In the genomic region with DNA sequence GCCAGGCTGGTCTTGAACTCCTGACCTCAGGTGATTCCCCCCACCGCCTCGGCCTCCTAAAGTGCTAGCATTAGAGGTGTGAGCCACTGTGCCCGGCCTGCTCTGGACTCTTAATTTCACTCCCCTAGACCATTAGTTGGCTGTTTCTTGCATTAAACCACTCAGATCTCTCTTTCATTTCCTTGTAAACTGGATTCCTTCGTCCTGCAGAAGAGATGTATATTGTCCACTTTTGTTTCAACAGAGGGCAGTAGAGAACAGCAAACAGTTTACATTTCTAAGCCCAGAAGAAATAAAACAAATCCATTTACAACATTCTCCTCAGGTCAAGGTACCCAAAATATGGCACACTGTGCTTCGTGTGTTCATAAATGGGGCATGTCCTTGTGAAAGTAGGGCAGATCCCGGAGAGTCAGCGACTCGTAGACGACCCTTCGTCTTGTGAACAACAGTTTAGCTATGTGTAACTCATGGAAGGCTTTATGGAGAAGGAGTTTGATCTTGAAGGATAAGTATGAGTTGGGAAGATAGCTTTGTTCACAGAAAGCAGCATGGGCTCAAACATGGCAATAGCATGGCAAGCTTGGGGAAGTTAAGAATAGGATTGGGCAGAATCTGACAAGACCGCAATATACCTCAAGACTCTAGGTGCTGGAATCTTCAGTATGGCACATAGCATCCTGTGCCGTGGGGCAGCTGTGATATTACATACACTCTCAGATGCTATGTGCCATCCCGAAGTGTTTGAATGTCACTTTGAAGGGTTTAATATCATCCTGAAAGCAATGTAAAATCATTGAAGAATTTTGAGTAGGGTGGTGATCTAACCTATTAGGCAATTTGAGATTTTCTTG, we compare ENCODE assay signal across 10 cellular contexts. TPM values are rescaled to one million over a fixed set of nuclear protein-coding genes. Genes with fewer than 3 reads are reported as not detected.
A peak's percentile ranks its signal among the peaks of the same experiment; 100 is the strongest.
DNase-seq lines count a peak whose midpoint lies in the region; ATAC-seq, FAIRE-seq and TF ChIP-seq lines count a peak whose summit lies in the region.
"Not testable (repeated sequence)": the region's sequence is repeated elsewhere in the genome, so short reads cannot be mapped to it uniquely, and the experiment has no call there.
"Had no signal": no experiment of that assay in that cellular context is flagged by ENCODE, and none has a peak within 500 bp of the region (broad histone marks: within the 10 kb centered on the region; RNA-seq: fewer than 3 reads in every experiment).

No MANE protein-coding gene starts in this region.

- H3K4me1 ChIP-seq in endothelial cell of umbilical vein (ENCODE audit: control insufficient read depth, extremely low read depth, insufficient read depth, low read length); psoas muscle: not testable (repeated sequence)

- H3K27ac ChIP-seq in endothelial cell of umbilical vein (ENCODE audit: insufficient read depth, low read depth, low read length); psoas muscle: not testable (repeated sequence)

- not testable (repeated sequence) for H3K4me3 ChIP-seq in GM06990 (replicated peaks; ENCODE audit: low read depth, low read length); endothelial cell of umbilical vein (replicated peaks in 1 of 3; ENCODE audit: insufficient read depth in 1 of 3, low read depth in 1 of 3, low read length in 3 of 3); psoas muscle

- H3K27me3 Mint-ChIP-seq in activated CD4-positive, alpha-beta T cell treated with anti-CD3 and anti-CD28 coated beads for 36 hours = peaks cover 18% of the 10 kb centered on the region

- H3K9me3 ChIP-seq in endothelial cell of umbilical vein (replicated peaks; ENCODE audit: control insufficient read depth, insufficient read depth, low read length); psoas muscle: not testable (repeated sequence)

- H3K36me3 ChIP-seq in GM06990 (ENCODE audit: control insufficient read depth, insufficient read depth, low read length); endothelial cell of umbilical vein (ENCODE audit: control insufficient read depth in 2 of 2, extremely low read depth in 1 of 2, insufficient read depth in 2 of 2, low read length in 2 of 2); psoas muscle (ENCODE audit: insufficient read depth in 1 of 2, low read depth in 1 of 2): not testable (repeated sequence)

- not testable (repeated sequence) for H3K27me3 ChIP-seq in GM06990 (replicated peaks; ENCODE audit: control insufficient read depth, insufficient read depth, low read length); endothelial cell of umbilical vein (ENCODE audit: control insufficient read depth in 2 of 2, insufficient read depth in 2 of 2, low read length in 2 of 2); psoas muscle (ENCODE audit: insufficient read depth in 3 of 3, low read length in 2 of 3)

- H3K27ac Mint-ChIP-seq in activated CD4-positive, alpha-beta T cell treated with anti-CD3 and anti-CD28 coated beads for 36 hours = not testable (repeated sequence)

- H3K9ac ChIP-seq in endothelial cell of umbilical vein (replicated peaks; ENCODE audit: extremely low read depth, insufficient read depth, low read length) = not testable (repeated sequence)

- peak; percentile 47 for ATAC-seq in activated CD4-positive, alpha-beta T cell treated with anti-CD3 and anti-CD28 coated beads for 36 hours
- ATAC-seq in psoas muscle = not testable (repeated sequence)

- H3K9me1 ChIP-seq in endothelial cell of umbilical vein (replicated peaks; ENCODE audit: control insufficient read depth, extremely low read depth, insufficient read depth, low read length) = not testable (repeated sequence)

- not testable (repeated sequence) for H2AFZ ChIP-seq in endothelial cell of umbilical vein (ENCODE audit: low read depth, low read length)

- not testable (repeated sequence) for BruUV-seq in endothelial cell of umbilical vein (replicated peaks; lab: Mats Ljungman, UMichigan)

- TF ChIP-seq CTCF in GM06990 (IDR thresholded peaks at IDR 0.05; ENCODE audit: insufficient read depth, low read length, poor library complexity, severe bottlenecking) (peak; percentile 43), endothelial cell of umbilical vein (IDR thresholded peaks at IDR 0.05; ENCODE audit: extremely low read depth in 1 of 2, insufficient read depth in 1 of 2, low read depth in 1 of 2, low read length in 2 of 2) (peak; percentile 23 to 25), psoas muscle (IDR thresholded peaks at IDR 0.05) (peak; percentile 52)

- DNase-seq in AG08395 (ENCODE audit: low spot score) (peak; percentile 4), GM06990 (ENCODE audit: extremely low read depth, insufficient read length) (peak; percentile 37), HT-29 (ENCODE audit: low spot score) (peak; percentile 65), NCI-H748 treated with DMSO at 0.1 percent for 48 hours (lab: John Stamatoyannopoulos, UW) (peak; percentile 19), endothelial cell of umbilical vein (ENCODE audit: low read depth, low spot score) (peak; percentile 37), kidney glomerular epithelial cell (lab: John Stamatoyannopoulos, UW) (peak; percentile 4)
- not testable (repeated sequence) for DNase-seq in activated CD4-positive, alpha-beta T cell treated with anti-CD3 and anti-CD28 coated beads for 36 hours; psoas muscle

- not testable (repeated sequence) for H4K20me1 ChIP-seq in endothelial cell of umbilical vein (replicated peaks; ENCODE audit: control insufficient read depth, extremely low read depth, insufficient read depth, low read length)

- H3K4me3 Mint-ChIP-seq in activated CD4-positive, alpha-beta T cell treated with anti-CD3 and anti-CD28 coated beads for 36 hours = not testable (repeated sequence)

- CTCF ChIA-PET in activated CD4-positive, alpha-beta T cell treated with anti-CD3 and anti-CD28 coated beads for 36 hours (lab: Charles Lee) = interaction anchor here (0.9 kb wide), 1 partner anchor 160 kb away, joined by 3 read pairs; no protein-coding TSS in a partner anchor
- CTCF ChIA-PET in endothelial cell of umbilical vein (lab: Charles Lee) = interaction anchor here (0.6 to 1.6 kb wide), 6 partner anchors 79 to 389 kb away, joined by 3 to 35 read pairs (median 5); no protein-coding TSS in a partner anchor

- POLR2A ChIA-PET in activated CD4-positive, alpha-beta T cell treated with anti-CD3 and anti-CD28 coated beads for 36 hours (lab: Charles Lee); endothelial cell of umbilical vein (lab: Charles Lee): not testable (repeated sequence)

- dilution Hi-C loops in endothelial cell of umbilical vein (cut with MboI; ENCODE audit: extremely low pct_ligation_motif_present, low sequenced_read_pairs) = not testable (repeated sequence)

- not testable (repeated sequence) for H3K79me2 ChIP-seq in endothelial cell of umbilical vein (ENCODE audit: control insufficient read depth, insufficient read depth, low read length)

- not testable (repeated sequence) for H3K4me1 Mint-ChIP-seq in activated CD4-positive, alpha-beta T cell treated with anti-CD3 and anti-CD28 coated beads for 36 hours

- not testable (repeated sequence) for H3K4me2 ChIP-seq in endothelial cell of umbilical vein (ENCODE audit: insufficient read depth, low read length)

- not testable (repeated sequence) for H3K9me3 Mint-ChIP-seq in activated CD4-positive, alpha-beta T cell treated with anti-CD3 and anti-CD28 coated beads for 36 hours (ENCODE audit: low read depth)

- peak; percentile 78 for FAIRE-seq in endothelial cell of umbilical vein (lab: Jason Lieb, UNC)

- intact Hi-C loops in activated CD4-positive, alpha-beta T cell treated with anti-CD3 and anti-CD28 coated beads for 36 hours (cut with DNase I, micrococcal nuclease) = loop anchor here (1.0 kb wide), 1 partner anchor 94 kb away; no protein-coding TSS in a partner anchor
- intact Hi-C loops in endothelial cell of umbilical vein (cut with micrococcal nuclease) = loop anchor here (1.0 kb wide), 1 partner anchor 94 kb away; no protein-coding TSS in a partner anchor
- intact Hi-C loops in psoas muscle (cut with DNase I) = loop anchor here in 1 of 2 donors (5.0 kb wide), 1 partner anchor 95 kb away; no protein-coding TSS in a partner anchor

- not testable (repeated sequence) for H3K36me3 Mint-ChIP-seq in activated CD4-positive, alpha-beta T cell treated with anti-CD3 and anti-CD28 coated beads for 36 hours (ENCODE audit: low read depth)

- WGBS in psoas muscle, 3 donors = 52 to 58% (median 54%) methylated on average over 11 of the region's 13 CpGs

- not testable (repeated sequence) for TF ChIP-seq POLR2A in endothelial cell of umbilical vein (IDR thresholded peaks at IDR 0.05; ENCODE audit: low read depth, low read length)

RNA-seq across cellular contexts. Expression of gene FCGR2B, which starts 15.2 kb away (rescaled TPM):
- not detected in 2 replicates for total RNA-seq in HT-29 (2014; rRNA removed; shearing (Covaris generic))
- not detected for total RNA-seq in activated CD4-positive, alpha-beta T cell treated with anti-CD3 and anti-CD28 coated beads for 36 hours
- total RNA-seq in endothelial cell of umbilical vein (not detected in 2 replicates), psoas muscle (10 to 100 TPM in 1 of 4 donors, 1 to 10 TPM in 3; 3.0 to 11.3 (median 7.2) TPM)
- polyA plus RNA-seq in endothelial cell of umbilical vein (not detected in 2 replicates), psoas muscle (1 to 10 TPM; 1.2 to 2.6 (median 2.0) TPM)
- 0.07 TPM in 1 of 2 replicates, not detected in the other for polyA plus RNA-seq in endothelial cell of umbilical vein (2011; cell fraction: cytosol; rRNA removed)
- polyA plus RNA-seq in endothelial cell of umbilical vein (2011; cell fraction: nucleus; rRNA removed) = not detected in 2 replicates
- polyA plus RNA-seq in endothelial cell of umbilical vein (2012) = not detected in 2 replicates
- 0.13 TPM in 1 of 2 replicates, not detected in the other for polyA minus RNA-seq in endothelial cell of umbilical vein
- not detected for polyA minus RNA-seq in endothelial cell of umbilical vein (2011; cell fraction: cytosol; rRNA and poly(A)+ RNA removed)
- not detected in 2 replicates for polyA minus RNA-seq in endothelial cell of umbilical vein (2011; cell fraction: nucleus; rRNA and poly(A)+ RNA removed)
- total RNA-seq: activated T-helper 2 cell treated with anti-CD3 and anti-CD28 coated beads, Interferon-gamma antibody, Interleukin-2, Interleukin-4, amounts not matched to agents 10 μg/mL and 5 μg/mL and 100 μg/mL, durations not matched to agents 14 hours and 24 hours and 36 hours had no signal

RNA-seq across cellular contexts. Expression of gene FCGR3B, which starts 16.8 kb away (rescaled TPM):
- total RNA-seq in HT-29 (2014; rRNA removed; shearing (Covaris generic)) = not detected in 2 replicates
- not detected for total RNA-seq in activated CD4-positive, alpha-beta T cell treated with anti-CD3 and anti-CD28 coated beads for 36 hours
- total RNA-seq in endothelial cell of umbilical vein (not detected in 2 replicates), psoas muscle (1 to 10 TPM in 3 of 4 donors, under 1 TPM in 1; 0.83 to 3.9 (median 2.5) TPM)
- polyA plus RNA-seq in endothelial cell of umbilical vein (not detected in 2 replicates), psoas muscle (under 1 TPM; 0.08 to 0.32 (median 0.11) TPM)
- polyA plus RNA-seq in endothelial cell of umbilical vein (2011; cell fraction: cytosol; rRNA removed) = not detected in 2 replicates
- not detected in 2 replicates for polyA plus RNA-seq in endothelial cell of umbilical vein (2011; cell fraction: nucleus; rRNA removed)
- not detected in 2 replicates for polyA plus RNA-seq in endothelial cell of umbilical vein (2012)
- polyA minus RNA-seq in endothelial cell of umbilical vein = not detected in 2 replicates
- polyA minus RNA-seq in endothelial cell of umbilical vein (2011; cell fraction: cytosol; rRNA and poly(A)+ RNA removed) = not detected
- not detected in 2 replicates for polyA minus RNA-seq in endothelial cell of umbilical vein (2011; cell fraction: nucleus; rRNA and poly(A)+ RNA removed)
- total RNA-seq: activated T-helper 2 cell treated with anti-CD3 and anti-CD28 coated beads, Interferon-gamma antibody, Interleukin-2, Interleukin-4, amounts not matched to agents 10 μg/mL and 5 μg/mL and 100 μg/mL, durations not matched to agents 14 hours and 24 hours and 36 hours had no signal

RNA-seq across cellular contexts. Expression of gene FCRLA, which starts 59.3 kb away (rescaled TPM):
- total RNA-seq in HT-29 (2014; rRNA removed; shearing (Covaris generic)) = not detected in 2 replicates
- total RNA-seq in activated CD4-positive, alpha-beta T cell treated with anti-CD3 and anti-CD28 coated beads for 36 hours = not detected
- not detected in 2 replicates for total RNA-seq in endothelial cell of umbilical vein
- polyA plus RNA-seq in endothelial cell of umbilical vein = not detected in 2 replicates
- polyA plus RNA-seq in endothelial cell of umbilical vein (2011; cell fraction: cytosol; rRNA removed) = not detected in 2 replicates
- not detected in 2 replicates for polyA plus RNA-seq in endothelial cell of umbilical vein (2011; cell fraction: nucleus; rRNA removed)
- polyA plus RNA-seq in endothelial cell of umbilical vein (2012) = not detected in 2 replicates
- polyA minus RNA-seq in endothelial cell of umbilical vein = not detected in 2 replicates
- not detected for polyA minus RNA-seq in endothelial cell of umbilical vein (2011; cell fraction: cytosol; rRNA and poly(A)+ RNA removed)
- not detected in 2 replicates for polyA minus RNA-seq in endothelial cell of umbilical vein (2011; cell fraction: nucleus; rRNA and poly(A)+ RNA removed)
- under 1 TPM in 3 of 4 donors, not detected in 1; 0.36 to 0.90 (median 0.49) TPM for total RNA-seq in psoas muscle
- under 1 TPM in 2 of 3 donors, not detected in 1; 0.10 to 0.17 TPM for polyA plus RNA-seq in psoas muscle
- total RNA-seq: activated T-helper 2 cell treated with anti-CD3 and anti-CD28 coated beads, Interferon-gamma antibody, Interleukin-2, Interleukin-4, amounts not matched to agents 10 μg/mL and 5 μg/mL and 100 μg/mL, durations not matched to agents 14 hours and 24 hours and 36 hours had no signal
- polyA plus RNA-seq: urinary bladder had no signal
